ENCODE assay signal across 34 cellular contexts in genomic region chr9:98785333-98785933, GRCh38. TPM values are rescaled to one million over a fixed set of nuclear protein-coding genes. Genes with fewer than 3 reads are reported as not detected.
DNase-seq lines count a peak whose midpoint lies in the region; ATAC-seq, FAIRE-seq and TF ChIP-seq lines count a peak whose summit lies in the region.
"Had no signal": no experiment of that assay in that cellular context is flagged by ENCODE, and none has a peak within 500 bp of the region (broad histone marks: within the 10 kb centered on the region; RNA-seq: fewer than 3 reads in every experiment).

No MANE protein-coding gene starts in this region.

- no peaks in the 10 kb centered on the region for H3K9me3 Mint-ChIP-seq in nephron
- H3K9me3 Mint-ChIP-seq: activated CD8-positive, alpha-beta T cell treated with anti-CD3 and anti-CD28 coated beads for 36 hours; activated naive CD8-positive, alpha-beta T cell treated with anti-CD3 and anti-CD28 coated beads, Interleukin-2, amount 10 ng/mL, durations not matched to agents 7 days and 5 days; CD4-positive, alpha-beta T cell; natural killer cell treated with Interleukin-12 subunit alpha and Interleukin-12 subunit beta and Interleukin-15 and Interleukin-18, amount 100 ng/mL, for 72 hours had no signal

- H3K9ac ChIP-seq in K562 (ENCODE audit: insufficient read depth in 1 of 2, low read depth in 2 of 2, low read length in 2 of 2): no peak overlapping the region

- H3K27me3 ChIP-seq in K562 (ENCODE audit: control insufficient read depth in 2 of 2, insufficient read depth in 2 of 2, low read length in 2 of 2) (no peaks in the 10 kb centered on the region), vagina (no peaks in the 10 kb centered on the region), prostate gland (replicated peaks; ENCODE audit: insufficient read depth) (no peaks in the 10 kb centered on the region)
- H3K27me3 ChIP-seq: gastrocnemius medialis, hepatocyte, uterus had no signal

- H3K9me1 ChIP-seq in K562 (ENCODE audit: control insufficient read depth, insufficient read depth, low read length): no peaks in the 10 kb centered on the region

- peaks cover 13% of the 10 kb centered on the region for H4K20me1 ChIP-seq in K562 (replicated peaks; ENCODE audit: control insufficient read depth, insufficient read depth, low read length)

- TF ChIP-seq RAD21 in K562 (CRISPR knock-in tag; conservative IDR thresholded peaks at IDR 0.05 in 1 of 2, IDR thresholded peaks at IDR 0.05 in 1 of 2): no peak

- POLR2A ChIA-PET in K562 (lab: Yijun Ruan, JAX): interaction anchor here (0.6 to 0.7 kb wide), 3 partner anchors 319 to 1024 kb away, joined by 3 to 5 read pairs (median 3); no protein-coding TSS in a partner anchor

- in situ Hi-C loops in K562 (cut with MboI): loop anchor here (25.0 kb wide), 1 partner anchor 873 kb away; the partner anchor contains the start of gene TRMO

- 92% methylated on average over 6 of the region's 6 CpGs for WGBS in K562 (ENCODE audit: insufficient coverage, low coverage, missing lambda C conversion rate)
- 89% methylated on average over 6 of the region's 6 CpGs for WGBS in prostate gland

- no peak for ATAC-seq in K562
- ATAC-seq: A549; activated CD4-positive, alpha-beta T cell treated with anti-CD3 and anti-CD28 coated beads for 36 hours; activated CD8-positive, alpha-beta T cell treated with anti-CD3 and anti-CD28 coated beads for 36 hours; mucosa of descending colon; natural killer cell treated with Interleukin-12 subunit alpha and Interleukin-12 subunit beta and Interleukin-15 and Interleukin-18, amount 100 ng/mL, for 72 hours had no signal

- H3K36me3 ChIP-seq in K562 (ENCODE audit: control insufficient read depth, insufficient read depth, low read length) (peaks cover 92% of the 10 kb centered on the region), vagina (peaks cover 0 to 11% of the 10 kb centered on the region in 2 donors), prostate gland (no peaks in the 10 kb centered on the region)
- H3K36me3 ChIP-seq: uterus had no signal

- intact Hi-C loops in K562 (cut with micrococcal nuclease): no loop called here
- intact Hi-C loops in vagina (cut with DNase I): no loop called here
- intact Hi-C loops in prostate gland (cut with DNase I): no loop called here

- FAIRE-seq in K562 (lab: Jason Lieb, UNC): no peak
- FAIRE-seq: A549, endometrium, GM19239, H1 had no signal

- TF ChIP-seq POLR2A in K562 (conservative IDR thresholded peaks at IDR 0.05) (no peak), vagina (IDR thresholded peaks at IDR 0.05) (no peak), prostate gland (IDR thresholded peaks at IDR 0.05) (no peak)

- H3K27ac Mint-ChIP-seq in nephron: peak overlapping the region in 2 of 3 experiments; percentile 36 to 53
- H3K27ac Mint-ChIP-seq: activated CD4-positive, alpha-beta T cell treated with anti-CD3 and anti-CD28 coated beads for 36 hours; activated CD8-positive, alpha-beta T cell treated with anti-CD3 and anti-CD28 coated beads for 36 hours; activated naive CD8-positive, alpha-beta T cell treated with anti-CD3 and anti-CD28 coated beads, Interleukin-2, amount 10 ng/mL, durations not matched to agents 7 days and 5 days; CD4-positive, alpha-beta T cell; natural killer cell treated with Interleukin-12 subunit alpha and Interleukin-12 subunit beta and Interleukin-15 and Interleukin-18, amount 100 ng/mL, for 72 hours had no signal

- no peak overlapping the region for H3K4me3 Mint-ChIP-seq in nephron
- H3K4me3 Mint-ChIP-seq: activated CD4-positive, alpha-beta T cell treated with anti-CD3 and anti-CD28 coated beads for 36 hours; activated CD8-positive, alpha-beta T cell treated with anti-CD3 and anti-CD28 coated beads for 36 hours; activated naive CD8-positive, alpha-beta T cell treated with anti-CD3 and anti-CD28 coated beads, Interleukin-2, amount 10 ng/mL, durations not matched to agents 7 days and 5 days; CD4-positive, alpha-beta T cell; natural killer cell treated with Interleukin-12 subunit alpha and Interleukin-12 subunit beta and Interleukin-15 and Interleukin-18, amount 100 ng/mL, for 72 hours had no signal

- H2AFZ ChIP-seq in K562 (ENCODE audit: low read depth, low read length): no peak overlapping the region
- H2AFZ ChIP-seq: hepatocyte had no signal

- H3K79me2 ChIP-seq in K562 (ENCODE audit: control insufficient read depth, insufficient read depth, low read length): peaks cover 15% of the 10 kb centered on the region

- no peak overlapping the region for H3K27ac ChIP-seq in K562 (ENCODE audit: extremely low read depth, low read depth, low read length)
- peak overlapping the region; percentile 20 for H3K27ac ChIP-seq in vagina
- H3K27ac ChIP-seq in prostate gland: no peak overlapping the region
- H3K27ac ChIP-seq: A549, hepatocyte, uterus had no signal

- H3K9me3 ChIP-seq in K562 (replicated peaks; ENCODE audit: control insufficient read depth, insufficient read depth, low read depth, low read length): no peaks in the 10 kb centered on the region
- no peaks in the 10 kb centered on the region for H3K9me3 ChIP-seq in vagina
- H3K9me3 ChIP-seq in prostate gland: no peaks in the 10 kb centered on the region
- H3K9me3 ChIP-seq: A549, gastrocnemius medialis, mucosa of descending colon, uterus had no signal

- CTCF ChIA-PET in K562 (lab: Yijun Ruan, JAX; ENCODE audit: low intra/inter-chr PET ratio): no interaction called here

- TF ChIP-seq CTCF in K562 (IDR thresholded peaks at IDR 0.05 in 2 of 3, conservative IDR thresholded peaks at IDR 0.05 in 1 of 3; ENCODE audit: insufficient read depth in 2 of 3, low read depth in 1 of 3, low read length in 3 of 3): no peak
- no peak for TF ChIP-seq CTCF in nephron (IDR thresholded peaks at IDR 0.05; ENCODE audit: unreplicated experiment in 3 of 3)
- TF ChIP-seq CTCF in vagina (IDR thresholded peaks at IDR 0.05): no peak
- no peak for TF ChIP-seq CTCF in prostate gland (IDR thresholded peaks at IDR 0.05)

- H3K36me3 Mint-ChIP-seq in nephron (ENCODE audit: low read depth): peaks cover 43% of the 10 kb centered on the region
- H3K36me3 Mint-ChIP-seq: natural killer cell treated with Interleukin-12 subunit alpha and Interleukin-12 subunit beta and Interleukin-15 and Interleukin-18, amount 100 ng/mL, for 72 hours had no signal

- no peaks in the 10 kb centered on the region for H3K27me3 Mint-ChIP-seq in nephron (ENCODE audit: low read depth)
- H3K27me3 Mint-ChIP-seq: activated CD4-positive, alpha-beta T cell treated with anti-CD3 and anti-CD28 coated beads for 36 hours; activated CD8-positive, alpha-beta T cell treated with anti-CD3 and anti-CD28 coated beads for 36 hours; activated naive CD8-positive, alpha-beta T cell treated with anti-CD3 and anti-CD28 coated beads, Interleukin-2, amount 10 ng/mL, durations not matched to agents 7 days and 5 days; CD4-positive, alpha-beta T cell; natural killer cell treated with Interleukin-12 subunit alpha and Interleukin-12 subunit beta and Interleukin-15 and Interleukin-18, amount 100 ng/mL, for 72 hours had no signal

- no peak for TF ChIP-seq EP300 in K562 (IDR thresholded peaks at IDR 0.05; ENCODE audit: low read length)

- peaks cover 34% of the 10 kb centered on the region for H3K4me1 Mint-ChIP-seq in nephron
- H3K4me1 Mint-ChIP-seq: activated CD4-positive, alpha-beta T cell treated with anti-CD3 and anti-CD28 coated beads for 36 hours; activated naive CD8-positive, alpha-beta T cell treated with anti-CD3 and anti-CD28 coated beads, Interleukin-2, amount 10 ng/mL, durations not matched to agents 7 days and 5 days had no signal

- BruUV-seq in K562 (replicated peaks; lab: Mats Ljungman, UMichigan): no TSS peak

- peaks cover 9 to 19% of the 10 kb centered on the region in 2 experiments; a peak in 4 of 5 replicates for H3K4me1 ChIP-seq in K562 (replicated peaks in 1 of 2; ENCODE audit: control insufficient read depth in 2 of 2, insufficient read depth in 2 of 2, low read length in 2 of 2)
- H3K4me1 ChIP-seq in vagina: peaks cover 12% of the 10 kb centered on the region
- no peaks in the 10 kb centered on the region for H3K4me1 ChIP-seq in prostate gland (replicated peaks)
- H3K4me1 ChIP-seq: uterus had no signal

- no peak overlapping the region for H3K4me2 ChIP-seq in K562 (ENCODE audit: insufficient read depth, low read length)
- H3K4me2 ChIP-seq: A549, hepatocyte, smooth muscle cell had no signal

- H3K4me3 ChIP-seq in K562: no peak overlapping the region
- H3K4me3 ChIP-seq in vagina: no peak overlapping the region
- no peak overlapping the region for H3K4me3 ChIP-seq in prostate gland
- H3K4me3 ChIP-seq: A549, gastrocnemius medialis, hepatocyte, mucosa of descending colon, smooth muscle cell, uterus had no signal

- peak; percentile 49 for DNase-seq in activated effector memory CD4-positive, alpha-beta T cell treated with anti-CD3 and anti-CD28 coated beads, Interleukin-2, amount 50 U/mL, for 16 hours
- DNase-seq in activated effector memory CD4-positive, alpha-beta T cell treated with Interleukin-2 at 50 U/mL for 16 hours: no peak
- DNase-seq in K562 (ENCODE audit: extremely low read depth in 1 of 4, low spot score in 3 of 4) (no peak), vagina (ENCODE audit: extremely low spot score in 2 of 2) (peak; percentile 77 to 89), prostate gland (ENCODE audit: low spot score) (no peak), dermis blood vessel endothelial cell (no peak), medulla oblongata (ENCODE audit: extremely low spot score) (no peak)
- DNase-seq: activated CD4-positive, alpha-beta T cell treated with anti-CD3 and anti-CD28 coated beads for 36 hours; activated CD8-positive, alpha-beta T cell treated with anti-CD3 and anti-CD28 coated beads for 36 hours; activated gamma-delta T cell treated with Interleukin-2 at 50 U/mL for 16 hours; activated naive CD8-positive, alpha-beta T cell treated with anti-CD3 and anti-CD28 coated beads, Interleukin-2, amount 10 ng/mL, durations not matched to agents 7 days and 5 days; AML-193; caudate nucleus; CD4-positive, alpha-beta T cell; gastrocnemius medialis; KG1; kidney glomerular epithelial cell; MM.1S; mucosa of descending colon; NCI-H2029; NCI-H226; NCI-H82; retina; stimulated activated naive CD4-positive, alpha-beta T cell; T-helper 9 cell; uterus had no signal

RNA-seq across cellular contexts. Expression of gene ANKS6, which starts 10.9 kb away (rescaled TPM):
- 68.9 and 115 TPM in 2 replicates for total RNA-seq in K562 (2011; cell fraction: chromatin; rRNA removed; ENCODE audit: low replicate concordance)
- total RNA-seq in K562 (2011; cell fraction: nucleolus; rRNA removed): 69.9 and 73.9 TPM in 2 replicates
- 65.8 and 76.9 TPM in 2 replicates for total RNA-seq in K562 (2011; cell fraction: nucleoplasm; rRNA removed)
- total RNA-seq in K562 (2014; rRNA removed) (46.3 and 64.7 TPM in 2 replicates), K562 (2014; rRNA removed; fragmentation: Illumina TruSeq; extraction: Trizol) (25.4 and 28.5 TPM in 2 replicates), K562 (2015; rRNA removed; fragmentation: Illumina TruSeq; extraction: Trizol) (30.1 and 31.9 TPM in 2 replicates), K562 (2021) (72.2 and 74.5 TPM in 2 replicates), vagina (10.8 TPM), prostate gland (10 to 100 TPM; 11.6 to 18.8 TPM), dermis blood vessel endothelial cell (8.0 and 12.6 TPM in 2 replicates)
- polyA plus RNA-seq in K562 (2011; rRNA removed) (46.5 and 50.7 TPM in 2 replicates), K562 (2014; fragmentation: Illumina TruSeq; extraction: Trizol) (36.9 and 41.8 TPM in 2 replicates), K562 (2014; fragmentation: Nextera tagmentation; extraction: Ambion mirVana) (10 to 100 TPM in 1 of 2 experiments, 1 to 10 TPM in 1; 9.9 to 11.8 TPM), K562 (2014; rRNA removed) (68.8 and 74.3 TPM in 2 replicates)
- 43.5 and 86.7 TPM in 2 replicates for polyA plus RNA-seq in K562 (2011; cell fraction: cytosol; rRNA removed)
- 120 and 181 TPM in 2 replicates for polyA plus RNA-seq in K562 (2011; cell fraction: nucleus; rRNA removed)
- polyA plus RNA-seq in K562 (2012): 43.7 and 44.2 TPM in 2 replicates
- polyA minus RNA-seq in K562 (2011; rRNA and poly(A)+ RNA removed): 27.0 and 35.5 TPM in 2 replicates
- 29.9 and 31.2 TPM in 2 replicates for polyA minus RNA-seq in K562 (2011; cell fraction: cytosol; rRNA and poly(A)+ RNA removed)
- 31.0 and 35.3 TPM in 2 replicates for polyA minus RNA-seq in K562 (2011; cell fraction: nucleus; rRNA and poly(A)+ RNA removed)

RNA-seq across cellular contexts. Expression of gene GALNT12, which starts 22.0 kb away (rescaled TPM):
- total RNA-seq in K562 (2011; cell fraction: chromatin; rRNA removed; ENCODE audit: low replicate concordance): 99.2 and 173 TPM in 2 replicates
- 75.7 and 81.2 TPM in 2 replicates for total RNA-seq in K562 (2011; cell fraction: nucleolus; rRNA removed)
- 101 and 122 TPM in 2 replicates for total RNA-seq in K562 (2011; cell fraction: nucleoplasm; rRNA removed)
- total RNA-seq in K562 (2014; rRNA removed) (36.3 and 39.1 TPM in 2 replicates), K562 (2014; rRNA removed; fragmentation: Illumina TruSeq; extraction: Trizol) (44.2 and 51.1 TPM in 2 replicates), K562 (2015; rRNA removed; fragmentation: Illumina TruSeq; extraction: Trizol) (43.6 and 46.8 TPM in 2 replicates), K562 (2021) (38.1 and 39.3 TPM in 2 replicates), vagina (5.4 TPM), prostate gland (10 to 100 TPM in 1 of 2 donors, 1 to 10 TPM in 1; 9.0 to 10.2 TPM), dermis blood vessel endothelial cell (0.14 and 0.34 TPM in 2 replicates)
- polyA plus RNA-seq in K562 (2011; rRNA removed) (82.9 and 86.6 TPM in 2 replicates), K562 (2014; fragmentation: Illumina TruSeq; extraction: Trizol) (42.4 and 45.3 TPM in 2 replicates), K562 (2014; fragmentation: Nextera tagmentation; extraction: Ambion mirVana) (10 to 100 TPM; 29.7 to 33.7 TPM), K562 (2014; rRNA removed) (45.6 and 49.4 TPM in 2 replicates)
- polyA plus RNA-seq in K562 (2011; cell fraction: cytosol; rRNA removed): 28.4 and 41.1 TPM in 2 replicates
- 163 and 207 TPM in 2 replicates for polyA plus RNA-seq in K562 (2011; cell fraction: nucleus; rRNA removed)
- 37.8 and 58.5 TPM in 2 replicates for polyA plus RNA-seq in K562 (2012)
- 35.3 and 36.9 TPM in 2 replicates for polyA minus RNA-seq in K562 (2011; rRNA and poly(A)+ RNA removed)
- 12.0 and 15.8 TPM in 2 replicates for polyA minus RNA-seq in K562 (2011; cell fraction: cytosol; rRNA and poly(A)+ RNA removed)
- 32.7 and 49.1 TPM in 2 replicates for polyA minus RNA-seq in K562 (2011; cell fraction: nucleus; rRNA and poly(A)+ RNA removed)

Comparison
In these comparisons a context has a peak if more than half of its experiments do, and no peak if none do; other contexts are left out.
1. DNase-seq: peak in activated effector memory CD4-positive, alpha-beta T cell treated with anti-CD3 and anti-CD28 coated beads, Interleukin-2, amount 50 U/mL, for 16 hours (single experiment) and vagina (2 of 2); none in activated effector memory CD4-positive, alpha-beta T cell treated with Interleukin-2 at 50 U/mL for 16 hours (single experiment), K562 (0 of 4), prostate gland (single experiment), dermis blood vessel endothelial cell (single experiment) and medulla oblongata (single experiment).